ENCODE assay signal across 8 cellular contexts in genomic region chr13:45055902-45056648, GRCh38.
DNase-seq lines count a peak whose midpoint lies in the region; ATAC-seq, FAIRE-seq and TF ChIP-seq lines count a peak whose summit lies in the region.

No MANE protein-coding gene starts in this region.

- H4K8ac ChIP-seq in mesendoderm (ENCODE audit: low read depth, low read length) = no peak overlapping the region

- TF ChIP-seq CTCF in GM12878 (IDR thresholded peaks at IDR 0.05 in 2 of 3, conservative IDR thresholded peaks at IDR 0.05 in 1 of 3; ENCODE audit: control insufficient read depth in 2 of 3, extremely low read depth in 1 of 3, insufficient read depth in 1 of 3, low read depth in 3 of 3, low read length in 3 of 3) = no peak

- no peaks in the 10 kb centered on the region for H3K9me3 ChIP-seq in GM12878 (replicated peaks; ENCODE audit: control insufficient read depth, insufficient read depth, low read length)

- SMC1A ChIA-PET in GM12878 (lab: Charles Lee; ENCODE audit: uncharacterized antibody, unreplicated experiment) = interaction anchor here (2.0 to 2.7 kb wide), 2 partner anchors 9 to 226 kb away, joined by 10 to 14 read pairs; no protein-coding TSS in a partner anchor

- ATAC-seq in HG03442 (IDR thresholded peaks at IDR 0.05; ENCODE audit: unreplicated experiment) = peak; percentile 22
- ATAC-seq in GM12878 = peak; percentile 49

- no peak overlapping the region for H3K56ac ChIP-seq in mesendoderm (ENCODE audit: low read length)

- H3K79me1 ChIP-seq in mesendoderm (ENCODE audit: low read length) = no peaks in the 10 kb centered on the region

- H2AFZ ChIP-seq in GM12878 (ENCODE audit: control insufficient read depth, low read depth, low read length) = no peak overlapping the region; the same call in 1 of the 2 replicates

- peaks cover 2% of the 10 kb centered on the region; the same call in 1 of the 2 replicates for H3K4me1 ChIP-seq in GM12878 (ENCODE audit: control insufficient read depth, insufficient read depth, low read length)
- no peaks in the 10 kb centered on the region for H3K4me1 ChIP-seq in mesendoderm (ENCODE audit: control insufficient read depth, low read depth, low read length)

- H3K79me2 ChIP-seq in GM12878 (ENCODE audit: control insufficient read depth, insufficient read depth, low read length) (no peaks in the 10 kb centered on the region), mesendoderm (ENCODE audit: control insufficient read depth, insufficient read depth, low read length) (no peaks in the 10 kb centered on the region)

- no peak overlapping the region for H3K23ac ChIP-seq in mesendoderm (ENCODE audit: low read length)

- intact Hi-C loops in GM12878 (cut with micrococcal nuclease; ENCODE audit: unreplicated experiment) = no loop called here

- no peak overlapping the region for H2BK5ac ChIP-seq in mesendoderm (ENCODE audit: low read length)

- H3K27ac ChIP-seq in GM12878 (ENCODE audit: control insufficient read depth, insufficient read depth) (no peak overlapping the region), mesendoderm (ENCODE audit: low read depth, low read length) (no peak overlapping the region)

- peaks cover 0 to 4% of the 10 kb centered on the region in 2 experiments; a peak in 2 of 4 replicates for H3K27me3 ChIP-seq in GM12878 (replicated peaks in 1 of 2; ENCODE audit: control insufficient read depth in 2 of 2, insufficient read depth in 2 of 2, low read length in 1 of 2)
- H3K27me3 ChIP-seq in mesendoderm (ENCODE audit: insufficient read depth, low read length, poor library complexity) = no peaks in the 10 kb centered on the region

- no peaks in the 10 kb centered on the region for H4K20me1 ChIP-seq in GM12878 (ENCODE audit: control insufficient read depth, insufficient read depth)

- WGBS in GM12878 (ENCODE audit: insufficient coverage, insufficient replicate concordance, low lambda C conversion rate, missing lambda C conversion rate) = 29% methylated on average over 7 of the region's 7 CpGs
- WGBS in mesendoderm (ENCODE audit: extremely low coverage, insufficient coverage, low lambda C conversion rate) = no CpG with 5 or more reads among the region's 7 CpGs

- no peaks in the 10 kb centered on the region for H3K36me3 ChIP-seq in GM12878 (ENCODE audit: control insufficient read depth in 2 of 2, insufficient read depth in 2 of 2, low read length in 1 of 2)
- no peaks in the 10 kb centered on the region for H3K36me3 ChIP-seq in mesendoderm (ENCODE audit: control insufficient read depth, insufficient read depth, low read length)

- RAD21 ChIA-PET in GM12878 (lab: Charles Lee; ENCODE audit: unreplicated experiment) = interaction anchor here (1.1 kb wide), 1 partner anchor 282 kb away, joined by 3 read pairs; no protein-coding TSS in a partner anchor

- no peak overlapping the region for H3K9ac ChIP-seq in GM12878 (ENCODE audit: control insufficient read depth, insufficient read depth, low read length)
- H3K9ac ChIP-seq in mesendoderm (ENCODE audit: low read length) = no peak overlapping the region

- H3K18ac ChIP-seq in mesendoderm (ENCODE audit: low read length) = no peak overlapping the region

- H2BK15ac ChIP-seq in mesendoderm (replicated peaks; ENCODE audit: low read depth) = no peak overlapping the region

- POLR2A ChIA-PET in GM12878 (lab: Charles Lee) = no interaction called here

- H3K4me2 ChIP-seq in GM12878 (ENCODE audit: control insufficient read depth, insufficient read depth) (0 out of 2 replicates have a peak overlapping the region, but pooled peaks have one; percentile 46), mesendoderm (ENCODE audit: low read length) (no peak overlapping the region)

- no peak for TF ChIP-seq RAD21 in GM12878 (IDR thresholded peaks at IDR 0.05; ENCODE audit: insufficient read depth, low read depth, low read length)

- DNase-seq in AG20443 (ENCODE audit: low spot score) (peak; percentile 58), GM12878 (ENCODE audit: low read depth, low spot score) (no peak), mesendoderm (peak; percentile 40), KG1 (lab: John Stamatoyannopoulos, UW) (no peak), NCI-H69 (lab: John Stamatoyannopoulos, UW) (no peak), NOMO-1 (lab: John Stamatoyannopoulos, UW; ENCODE audit: unreplicated experiment in 2 of 2) (no peak), NCI-H128 (lab: John Stamatoyannopoulos, UW; ENCODE audit: unreplicated experiment) (no peak)

- TF ChIP-seq POLR2A in GM12878 (IDR thresholded peaks at IDR 0.05; ENCODE audit: low read depth, low read length) = no peak

- CTCF ChIA-PET in GM12878 (lab: Yijun Ruan, JAX) = interaction anchor here (1.0 to 1.9 kb wide), 2 partner anchors 9 to 253 kb away, joined by 3 to 7 read pairs; no protein-coding TSS in a partner anchor

- no peak overlapping the region for H4K5ac ChIP-seq in mesendoderm (ENCODE audit: low read length)

- no peak overlapping the region for H2BK120ac ChIP-seq in mesendoderm (ENCODE audit: low read depth, low read length)

- FAIRE-seq in GM12878 (lab: Jason Lieb, UNC) = no peak

- H3K4ac ChIP-seq in mesendoderm (ENCODE audit: low read depth, low read length) = no peak overlapping the region

- no peak overlapping the region for H2AK5ac ChIP-seq in mesendoderm (ENCODE audit: low read length)

- in situ Hi-C loops in GM12878 (cut with MboI) = no loop called here

- no peak overlapping the region for H3K4me3 ChIP-seq in GM12878
- H3K4me3 ChIP-seq in mesendoderm (ENCODE audit: low read length) = no peak overlapping the region

- TF ChIP-seq EP300 in GM12878 (IDR thresholded peaks at IDR 0.05; ENCODE audit: borderline replicate concordance in 1 of 2, control insufficient read depth in 1 of 2, low read depth in 2 of 2, low read length in 2 of 2) = no peak

- no TSS peak for BruUV-seq in GM12878 (replicated peaks; lab: Mats Ljungman, UMichigan)

TF ChIP-seq in GM12878, 131 proteins besides CTCF, POLR2A, EP300 and RAD21:
- TF ChIP-seq DPF2 (IDR thresholded peaks at IDR 0.05) (0 out of 2 replicates have a peak, but pooled peaks have one; percentile 12), NFIC (IDR thresholded peaks at IDR 0.05; ENCODE audit: low read depth, low read length) (0 out of 2 replicates have a peak, but pooled peaks have one; percentile 8)
- TF ChIP-seq, protein P1, sequence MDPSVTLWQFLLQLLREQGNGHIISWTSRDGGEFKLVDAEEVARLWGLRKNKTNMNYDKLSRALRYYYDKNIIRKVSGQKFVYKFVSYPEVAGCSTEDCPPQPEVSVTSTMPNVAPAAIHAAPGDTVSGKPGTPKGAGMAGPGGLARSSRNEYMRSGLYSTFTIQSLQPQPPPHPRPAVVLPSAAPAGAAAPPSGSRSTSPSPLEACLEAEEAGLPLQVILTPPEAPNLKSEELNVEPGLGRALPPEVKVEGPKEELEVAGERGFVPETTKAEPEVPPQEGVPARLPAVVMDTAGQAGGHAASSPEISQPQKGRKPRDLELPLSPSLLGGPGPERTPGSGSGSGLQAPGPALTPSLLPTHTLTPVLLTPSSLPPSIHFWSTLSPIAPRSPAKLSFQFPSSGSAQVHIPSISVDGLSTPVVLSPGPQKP (IDR thresholded peaks at IDR 0.05; ENCODE audit: low read depth, low read length) = no peak
TF ChIP-seq in GM12878: peak in this region for 2.

Comparison
In these comparisons a context has a peak if more than half of its experiments do, and no peak if none do; other contexts are left out.
1. DNase-seq: peak in AG20443 (single experiment) and mesendoderm (single experiment); none in GM12878 (single experiment), KG1 (single experiment), NCI-H69 (single experiment), NOMO-1 (0 of 2) and NCI-H128 (single experiment).